1 cellular context compared by ENCODE assay signal in the genomic region with DNA sequence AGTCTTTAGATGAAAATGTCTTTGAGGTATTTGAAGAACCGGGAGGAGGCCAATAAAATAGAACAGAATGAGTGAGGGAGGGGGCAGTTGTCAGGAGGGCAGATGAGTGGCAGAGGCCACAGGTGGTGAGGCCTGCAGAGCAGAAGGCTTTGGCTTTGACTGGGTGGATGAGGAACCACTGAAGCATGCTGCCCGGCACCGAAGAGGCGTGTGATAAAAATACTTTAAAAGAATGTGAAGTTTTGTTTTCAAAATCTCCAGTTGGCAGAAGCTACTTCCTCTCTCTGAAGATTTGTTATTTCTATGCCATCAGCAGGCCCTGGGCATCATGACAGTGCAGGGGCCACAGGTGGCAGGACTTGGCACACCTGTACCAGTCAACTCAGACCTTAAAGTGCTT.
TF ChIP-seq lines count a peak whose summit lies in the region.

No MANE protein-coding gene starts in this region.

TF ChIP-seq in GM12878, 131 proteins besides CTCF, POLR2A, EP300 and RAD21 (continued from another document):
- TF ChIP-seq, protein P1, sequence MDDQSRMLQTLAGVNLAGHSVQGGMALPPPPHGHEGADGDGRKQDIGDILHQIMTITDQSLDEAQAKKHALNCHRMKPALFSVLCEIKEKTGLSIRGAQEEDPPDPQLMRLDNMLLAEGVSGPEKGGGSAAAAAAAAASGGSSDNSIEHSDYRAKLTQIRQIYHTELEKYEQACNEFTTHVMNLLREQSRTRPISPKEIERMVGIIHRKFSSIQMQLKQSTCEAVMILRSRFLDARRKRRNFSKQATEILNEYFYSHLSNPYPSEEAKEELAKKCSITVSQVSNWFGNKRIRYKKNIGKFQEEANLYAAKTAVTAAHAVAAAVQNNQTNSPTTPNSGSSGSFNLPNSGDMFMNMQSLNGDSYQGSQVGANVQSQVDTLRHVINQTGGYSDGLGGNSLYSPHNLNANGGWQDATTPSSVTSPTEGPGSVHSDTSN (IDR thresholded peaks at IDR 0.05; ENCODE audit: insufficient replicate concordance, low read depth, low read length): peak; percentile 44
- no peak for TF ChIP-seq SRF (IDR thresholded peaks at IDR 0.05; ENCODE audit: low read depth in 2 of 2, low read length in 2 of 2)
- no peak for TF ChIP-seq NR2C1 (IDR thresholded peaks at IDR 0.05)
- TF ChIP-seq, protein P2, sequence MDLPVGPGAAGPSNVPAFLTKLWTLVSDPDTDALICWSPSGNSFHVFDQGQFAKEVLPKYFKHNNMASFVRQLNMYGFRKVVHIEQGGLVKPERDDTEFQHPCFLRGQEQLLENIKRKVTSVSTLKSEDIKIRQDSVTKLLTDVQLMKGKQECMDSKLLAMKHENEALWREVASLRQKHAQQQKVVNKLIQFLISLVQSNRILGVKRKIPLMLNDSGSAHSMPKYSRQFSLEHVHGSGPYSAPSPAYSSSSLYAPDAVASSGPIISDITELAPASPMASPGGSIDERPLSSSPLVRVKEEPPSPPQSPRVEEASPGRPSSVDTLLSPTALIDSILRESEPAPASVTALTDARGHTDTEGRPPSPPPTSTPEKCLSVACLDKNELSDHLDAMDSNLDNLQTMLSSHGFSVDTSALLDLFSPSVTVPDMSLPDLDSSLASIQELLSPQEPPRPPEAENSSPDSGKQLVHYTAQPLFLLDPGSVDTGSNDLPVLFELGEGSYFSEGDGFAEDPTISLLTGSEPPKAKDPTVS (IDR thresholded peaks at IDR 0.05; ENCODE audit: low read depth, low read length): no peak
- no peak for TF ChIP-seq POU2F2 (IDR thresholded peaks at IDR 0.05; ENCODE audit: borderline replicate concordance, low read depth, low read length)
- TF ChIP-seq BCL11A (IDR thresholded peaks at IDR 0.05; ENCODE audit: low read depth, low read length): no peak
- TF ChIP-seq WRNIP1 (IDR thresholded peaks at IDR 0.05; ENCODE audit: borderline replicate concordance, low read depth, low read length): no peak
- TF ChIP-seq, protein P3, sequence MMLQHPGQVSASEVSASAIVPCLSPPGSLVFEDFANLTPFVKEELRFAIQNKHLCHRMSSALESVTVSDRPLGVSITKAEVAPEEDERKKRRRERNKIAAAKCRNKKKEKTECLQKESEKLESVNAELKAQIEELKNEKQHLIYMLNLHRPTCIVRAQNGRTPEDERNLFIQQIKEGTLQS (IDR thresholded peaks at IDR 0.05; ENCODE audit: borderline replicate concordance, extremely low read depth, low read depth, low read length): no peak
- TF ChIP-seq GABPA (IDR thresholded peaks at IDR 0.05; ENCODE audit: low read depth): no peak
- TF ChIP-seq SPI1 (IDR thresholded peaks at IDR 0.05; ENCODE audit: borderline replicate concordance, insufficient read depth, low read depth, low read length): peak; percentile 68
- TF ChIP-seq, protein P4, sequence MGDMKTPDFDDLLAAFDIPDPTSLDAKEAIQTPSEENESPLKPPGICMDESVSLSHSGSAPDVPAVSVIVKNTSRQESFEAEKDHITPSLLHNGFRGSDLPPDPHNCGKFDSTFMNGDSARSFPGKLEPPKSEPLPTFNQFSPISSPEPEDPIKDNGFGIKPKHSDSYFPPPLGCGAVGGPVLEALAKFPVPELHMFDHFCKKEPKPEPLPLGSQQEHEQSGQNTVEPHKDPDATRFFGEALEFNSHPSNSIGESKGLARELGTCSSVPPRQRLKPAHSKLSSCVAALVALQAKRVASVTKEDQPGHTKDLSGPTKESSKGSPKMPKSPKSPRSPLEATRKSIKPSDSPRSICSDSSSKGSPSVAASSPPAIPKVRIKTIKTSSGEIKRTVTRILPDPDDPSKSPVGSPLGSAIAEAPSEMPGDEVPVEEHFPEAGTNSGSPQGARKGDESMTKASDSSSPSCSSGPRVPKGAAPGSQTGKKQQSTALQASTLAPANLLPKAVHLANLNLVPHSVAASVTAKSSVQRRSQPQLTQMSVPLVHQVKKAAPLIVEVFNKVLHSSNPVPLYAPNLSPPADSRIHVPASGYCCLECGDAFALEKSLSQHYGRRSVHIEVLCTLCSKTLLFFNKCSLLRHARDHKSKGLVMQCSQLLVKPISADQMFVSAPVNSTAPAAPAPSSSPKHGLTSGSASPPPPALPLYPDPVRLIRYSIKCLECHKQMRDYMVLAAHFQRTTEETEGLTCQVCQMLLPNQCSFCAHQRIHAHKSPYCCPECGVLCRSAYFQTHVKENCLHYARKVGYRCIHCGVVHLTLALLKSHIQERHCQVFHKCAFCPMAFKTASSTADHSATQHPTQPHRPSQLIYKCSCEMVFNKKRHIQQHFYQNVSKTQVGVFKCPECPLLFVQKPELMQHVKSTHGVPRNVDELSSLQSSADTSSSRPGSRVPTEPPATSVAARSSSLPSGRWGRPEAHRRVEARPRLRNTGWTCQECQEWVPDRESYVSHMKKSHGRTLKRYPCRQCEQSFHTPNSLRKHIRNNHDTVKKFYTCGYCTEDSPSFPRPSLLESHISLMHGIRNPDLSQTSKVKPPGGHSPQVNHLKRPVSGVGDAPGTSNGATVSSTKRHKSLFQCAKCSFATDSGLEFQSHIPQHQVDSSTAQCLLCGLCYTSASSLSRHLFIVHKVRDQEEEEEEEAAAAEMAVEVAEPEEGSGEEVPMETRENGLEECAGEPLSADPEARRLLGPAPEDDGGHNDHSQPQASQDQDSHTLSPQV (IDR thresholded peaks at IDR 0.05): no peak
- TF ChIP-seq, protein P5, sequence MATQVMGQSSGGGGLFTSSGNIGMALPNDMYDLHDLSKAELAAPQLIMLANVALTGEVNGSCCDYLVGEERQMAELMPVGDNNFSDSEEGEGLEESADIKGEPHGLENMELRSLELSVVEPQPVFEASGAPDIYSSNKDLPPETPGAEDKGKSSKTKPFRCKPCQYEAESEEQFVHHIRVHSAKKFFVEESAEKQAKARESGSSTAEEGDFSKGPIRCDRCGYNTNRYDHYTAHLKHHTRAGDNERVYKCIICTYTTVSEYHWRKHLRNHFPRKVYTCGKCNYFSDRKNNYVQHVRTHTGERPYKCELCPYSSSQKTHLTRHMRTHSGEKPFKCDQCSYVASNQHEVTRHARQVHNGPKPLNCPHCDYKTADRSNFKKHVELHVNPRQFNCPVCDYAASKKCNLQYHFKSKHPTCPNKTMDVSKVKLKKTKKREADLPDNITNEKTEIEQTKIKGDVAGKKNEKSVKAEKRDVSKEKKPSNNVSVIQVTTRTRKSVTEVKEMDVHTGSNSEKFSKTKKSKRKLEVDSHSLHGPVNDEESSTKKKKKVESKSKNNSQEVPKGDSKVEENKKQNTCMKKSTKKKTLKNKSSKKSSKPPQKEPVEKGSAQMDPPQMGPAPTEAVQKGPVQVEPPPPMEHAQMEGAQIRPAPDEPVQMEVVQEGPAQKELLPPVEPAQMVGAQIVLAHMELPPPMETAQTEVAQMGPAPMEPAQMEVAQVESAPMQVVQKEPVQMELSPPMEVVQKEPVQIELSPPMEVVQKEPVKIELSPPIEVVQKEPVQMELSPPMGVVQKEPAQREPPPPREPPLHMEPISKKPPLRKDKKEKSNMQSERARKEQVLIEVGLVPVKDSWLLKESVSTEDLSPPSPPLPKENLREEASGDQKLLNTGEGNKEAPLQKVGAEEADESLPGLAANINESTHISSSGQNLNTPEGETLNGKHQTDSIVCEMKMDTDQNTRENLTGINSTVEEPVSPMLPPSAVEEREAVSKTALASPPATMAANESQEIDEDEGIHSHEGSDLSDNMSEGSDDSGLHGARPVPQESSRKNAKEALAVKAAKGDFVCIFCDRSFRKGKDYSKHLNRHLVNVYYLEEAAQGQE (IDR thresholded peaks at IDR 0.05; ENCODE audit: low read depth, low read length): no peak
- TF ChIP-seq HDGF (IDR thresholded peaks at IDR 0.05): no peak
- TF ChIP-seq CBX5 (IDR thresholded peaks at IDR 0.05; ENCODE audit: low read depth): no peak
- no peak for TF ChIP-seq ZNF622 (IDR thresholded peaks at IDR 0.05)
- TF ChIP-seq, protein P6, sequence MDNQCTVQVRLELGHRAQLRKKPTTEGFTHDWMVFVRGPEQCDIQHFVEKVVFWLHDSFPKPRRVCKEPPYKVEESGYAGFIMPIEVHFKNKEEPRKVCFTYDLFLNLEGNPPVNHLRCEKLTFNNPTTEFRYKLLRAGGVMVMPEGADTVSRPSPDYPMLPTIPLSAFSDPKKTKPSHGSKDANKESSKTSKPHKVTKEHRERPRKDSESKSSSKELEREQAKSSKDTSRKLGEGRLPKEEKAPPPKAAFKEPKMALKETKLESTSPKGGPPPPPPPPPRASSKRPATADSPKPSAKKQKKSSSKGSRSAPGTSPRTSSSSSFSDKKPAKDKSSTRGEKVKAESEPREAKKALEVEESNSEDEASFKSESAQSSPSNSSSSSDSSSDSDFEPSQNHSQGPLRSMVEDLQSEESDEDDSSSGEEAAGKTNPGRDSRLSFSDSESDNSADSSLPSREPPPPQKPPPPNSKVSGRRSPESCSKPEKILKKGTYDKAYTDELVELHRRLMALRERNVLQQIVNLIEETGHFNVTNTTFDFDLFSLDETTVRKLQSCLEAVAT (IDR thresholded peaks at IDR 0.05): no peak
- TF ChIP-seq PML (IDR thresholded peaks at IDR 0.05; ENCODE audit: low read length): no peak
- no peak for TF ChIP-seq NFXL1 (IDR thresholded peaks at IDR 0.05; ENCODE audit: borderline replicate concordance)
TF ChIP-seq in GM12878: peak in this region for 6.
